Comparison of ENCODE assay signal across 8 cellular contexts in the genomic region with DNA sequence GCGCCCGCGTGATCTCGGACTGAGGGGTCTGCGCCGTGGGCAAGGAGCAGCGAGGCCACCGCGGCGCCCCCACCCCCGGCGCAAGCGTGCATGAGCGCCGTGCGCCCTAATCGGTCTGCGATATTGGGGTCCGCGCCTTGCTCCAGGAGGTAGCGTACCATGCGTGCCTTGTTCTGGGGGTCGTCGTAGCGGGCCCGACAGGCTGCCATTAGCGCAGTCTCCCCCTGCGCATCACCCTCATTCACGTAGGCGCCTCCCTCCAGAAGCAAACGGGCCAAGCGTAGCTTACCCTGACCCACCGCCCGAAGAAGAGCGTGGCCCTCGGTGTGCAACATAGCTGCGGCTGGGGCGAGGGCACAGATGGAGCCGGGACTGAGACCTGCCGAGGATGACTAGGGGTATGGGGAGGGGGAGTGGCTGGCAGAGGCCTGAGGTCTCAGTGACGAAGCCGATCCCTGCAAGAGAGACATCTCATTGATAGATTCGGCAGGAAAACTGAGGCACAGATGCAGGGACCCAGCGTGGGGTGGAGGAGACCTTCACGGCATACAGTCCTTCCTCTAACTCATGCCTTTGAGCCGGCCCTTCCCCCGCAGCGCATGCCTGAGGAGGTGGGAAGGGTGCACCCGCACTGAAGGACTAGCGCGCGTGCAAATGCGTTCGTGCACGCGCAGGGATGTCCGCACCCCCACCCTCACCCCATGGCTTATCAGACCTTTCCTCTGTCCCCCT. TPM values are rescaled to one million over a fixed set of nuclear protein-coding genes. Genes with fewer than 3 reads are reported as not detected.
A peak's percentile ranks its signal among the peaks of the same experiment; 100 is the strongest.
DNase-seq lines count a peak whose midpoint lies in the region; TF ChIP-seq lines count a peak whose summit lies in the region.

No MANE protein-coding gene starts in this region.

- peak overlapping the region; percentile 73 for H3K4me3 ChIP-seq in AG10803 (ENCODE audit: low read length)
- H3K4me3 ChIP-seq in HFF-Myc (replicated peaks; ENCODE audit: low read depth, low read length): peak overlapping the region; percentile 80
- peak overlapping the region; percentile 63 to 94 for H3K4me3 ChIP-seq in muscle layer of colon (ENCODE audit: low read depth in 1 of 2, low read length in 2 of 2)
- H3K4me3 ChIP-seq in testis: peak overlapping the region; percentile 55 to 68

- TF ChIP-seq CTCF in AG10803 (conservative IDR thresholded peaks at IDR 0.05; ENCODE audit: low read length) (no peak), HFF-Myc (IDR thresholded peaks at IDR 0.05; ENCODE audit: low read depth, low read length, missing control alignments) (no peak), testis (IDR thresholded peaks at IDR 0.05) (no peak)

- DNase-seq in AG10803 (ENCODE audit: low read depth) (no peak), HFF-Myc (ENCODE audit: extremely low read depth, low read depth) (no peak), testis (peak; percentile 51), NCI-H226 (no peak), AML-193 (lab: John Stamatoyannopoulos, UW) (no peak)
- peak; percentile 25 to 60 for DNase-seq in activated CD4-positive, alpha-beta T cell treated with anti-CD3 and anti-CD28 coated beads, Interleukin-2, amount 50 U/mL, for 24 hours (ENCODE audit: low read depth in 1 of 2, low spot score in 1 of 2)
- DNase-seq in effector CD8-positive, alpha-beta T cell (lab: John Stamatoyannopoulos, UW): peak; percentile 23

- intact Hi-C loops in testis (cut with DNase I; ENCODE audit: low total_unique reads): no loop called here

- TF ChIP-seq POLR2A in testis (IDR thresholded peaks at IDR 0.05): no peak

- H3K4me1 ChIP-seq in muscle layer of colon (ENCODE audit: insufficient read depth, low read length) (peaks cover 46% of the 10 kb centered on the region), testis (peaks cover 32% of the 10 kb centered on the region)

- peak overlapping the region; percentile 89 for H3K9ac ChIP-seq in muscle layer of colon (ENCODE audit: low read length)

- H3K27me3 ChIP-seq in muscle layer of colon (ENCODE audit: control insufficient read depth in 1 of 2, insufficient read depth in 2 of 2, low read length in 2 of 2): no peaks in the 10 kb centered on the region
- no peaks in the 10 kb centered on the region for H3K27me3 ChIP-seq in testis

- 0 to 1% methylated on average over 5 to 53 of the region's 57 CpGs for WGBS in testis, 2 donors

- H3K9me3 ChIP-seq in muscle layer of colon (ENCODE audit: low read length): no peaks in the 10 kb centered on the region
- no peaks in the 10 kb centered on the region for H3K9me3 ChIP-seq in testis

- H3K36me3 ChIP-seq in muscle layer of colon (ENCODE audit: insufficient read depth, low read length): no peaks in the 10 kb centered on the region
- no peaks in the 10 kb centered on the region for H3K36me3 ChIP-seq in testis (ENCODE audit: low read depth, missing control alignments)

- peak overlapping the region; percentile 89 for H3K27ac ChIP-seq in muscle layer of colon (ENCODE audit: low read depth, low read length)
- peak overlapping the region; percentile 84 to 86 for H3K27ac ChIP-seq in testis

RNA-seq across cellular contexts. Expression of a gene that starts 2.8 kb away (rescaled TPM):
- total RNA-seq in testis: under 1 TPM; 0.31 to 0.43 TPM
- 0.51 TPM for polyA plus RNA-seq in testis (ENCODE audit: insufficient read depth, low read depth, low replicate concordance)

RNA-seq across cellular contexts. Expression of a gene that starts 2.9 kb away (rescaled TPM):
- 10 to 100 TPM; 20.9 to 23.5 TPM for total RNA-seq in testis
- polyA plus RNA-seq in testis (ENCODE audit: insufficient read depth, low read depth, low replicate concordance): 37.9 TPM

RNA-seq across cellular contexts. Expression of a gene that starts 3.8 kb away (rescaled TPM):
- 10 to 100 TPM; 15.8 to 20.6 TPM for total RNA-seq in testis
- polyA plus RNA-seq in testis (ENCODE audit: insufficient read depth, low read depth, low replicate concordance): 16.6 TPM

RNA-seq across cellular contexts. Expression of a gene that starts 34.3 kb away (rescaled TPM):
- 100 to 1,000 TPM; 158 to 174 TPM for total RNA-seq in testis
- polyA plus RNA-seq in testis (ENCODE audit: insufficient read depth, low read depth, low replicate concordance): 123 TPM

RNA-seq across cellular contexts. Expression of a gene that starts 34.8 kb away (rescaled TPM):
- 100 to 1,000 TPM; 268 to 328 TPM for total RNA-seq in testis
- polyA plus RNA-seq in testis (ENCODE audit: insufficient read depth, low read depth, low replicate concordance): 274 TPM

Comparison
In these comparisons a context has a peak if more than half of its experiments do, and no peak if none do; other contexts are left out.
1. DNase-seq: peak in activated CD4-positive, alpha-beta T cell treated with anti-CD3 and anti-CD28 coated beads, Interleukin-2, amount 50 U/mL, for 24 hours (2 of 2), effector CD8-positive, alpha-beta T cell (single experiment) and testis (single experiment); none in AG10803 (single experiment), HFF-Myc (single experiment), NCI-H226 (single experiment) and AML-193 (0 of 2).
2. Peak in every context shown above with its lines, with median percentiles within 50 percentile points of each other: H3K4me3 ChIP-seq.